14 cellular contexts compared by ENCODE assay signal in genomic region chr6:169158182-169158573, GRCh38.
DNase-seq lines count a peak whose midpoint lies in the region; TF ChIP-seq lines count a peak whose summit lies in the region.
"Had no signal": no experiment of that assay in that cellular context is flagged by ENCODE, and none has a peak within 500 bp of the region (broad histone marks: within the 10 kb centered on the region; RNA-seq: fewer than 3 reads in every experiment).

No MANE protein-coding gene starts in this region.

- no peaks in the 10 kb centered on the region for H3K79me2 ChIP-seq in hepatocyte

- H3K4me3 ChIP-seq in cardiac fibroblast (replicated peaks in 1 of 2; ENCODE audit: low read depth in 2 of 2, low read length in 2 of 2) (no peak overlapping the region), hepatocyte (no peak overlapping the region), colonic mucosa (no peak overlapping the region)

- TF ChIP-seq CTCF in cardiac fibroblast (IDR thresholded peaks at IDR 0.05; ENCODE audit: low read depth, low read length) (no peak), hepatocyte (IDR thresholded peaks at IDR 0.05; ENCODE audit: poor library complexity) (no peak), colonic mucosa (IDR thresholded peaks at IDR 0.05) (no peak)

- no peak overlapping the region for H2AFZ ChIP-seq in hepatocyte

- 58% methylated on average over 10 of the region's 10 CpGs for WGBS in hepatocyte (ENCODE audit: low lambda C conversion rate, missing lambda C conversion rate)

- H3K9me3 ChIP-seq in hepatocyte (ENCODE audit: low read depth) (no peaks in the 10 kb centered on the region), colonic mucosa (no peaks in the 10 kb centered on the region)

- peaks cover 24% of the 10 kb centered on the region for H3K4me1 ChIP-seq in hepatocyte (ENCODE audit: insufficient read depth)
- no peaks in the 10 kb centered on the region for H3K4me1 ChIP-seq in colonic mucosa

- H3K36me3 ChIP-seq in hepatocyte (replicated peaks; ENCODE audit: insufficient read depth, low read depth) (no peaks in the 10 kb centered on the region), colonic mucosa (no peaks in the 10 kb centered on the region)

- H3K9me2 ChIP-seq in hepatocyte (replicated peaks; ENCODE audit: insufficient read depth): no peaks in the 10 kb centered on the region

- H3K27me3 ChIP-seq in hepatocyte (no peaks in the 10 kb centered on the region), colonic mucosa (no peaks in the 10 kb centered on the region)

- H3K9ac ChIP-seq in colonic mucosa (ENCODE audit: low read depth in 2 of 2, low read length in 2 of 2): no peak overlapping the region
- H3K9ac ChIP-seq: KMS-11 had no signal

- intact Hi-C loops in colonic mucosa (cut with DNase I): no loop called here

- peak; percentile 70 for DNase-seq in EH (ENCODE audit: low read depth)
- DNase-seq in cardiac fibroblast (ENCODE audit: low read depth in 2 of 2): peak; percentile 69 to 97
- DNase-seq in hepatocyte (ENCODE audit: low spot score): peak; percentile 82
- peak; percentile 54 for DNase-seq in retina
- DNase-seq in colonic mucosa: no peak
- DNase-seq in effector CD8-positive, alpha-beta T cell (lab: John Stamatoyannopoulos, UW): no peak
- DNase-seq in NK-92 treated with Interleukin-12 subunit alpha and Interleukin-12 subunit beta, amount 100 ng/mL, for 24 hours (lab: John Stamatoyannopoulos, UW): no peak
- DNase-seq in DMS53 (lab: John Stamatoyannopoulos, UW): no peak
- DNase-seq: activated CD4-positive, alpha-beta T cell treated with anti-CD3 and anti-CD28 coated beads for 48 hours; activated naive CD4-positive, alpha-beta T cell treated with Interleukin-2 at 50 U/mL for 16 hours; effector memory CD4-positive, alpha-beta T cell; NCI-H2227 treated with DMSO at 0.1 percent for 48 hours; SHP77 treated with DMSO at 0.1 percent for 48 hours had no signal

- peak overlapping the region; percentile 26 for H3K4me2 ChIP-seq in hepatocyte
- H3K4me2 ChIP-seq: KMS-11 had no signal

- H4K20me1 ChIP-seq in hepatocyte (ENCODE audit: insufficient read depth, poor library complexity, severe bottlenecking): no peaks in the 10 kb centered on the region

- peak overlapping the region; percentile 88 for H3K27ac ChIP-seq in hepatocyte
- H3K27ac ChIP-seq in colonic mucosa: no peak overlapping the region
- H3K27ac ChIP-seq: KMS-11 had no signal

Comparison
In these comparisons a context has a peak if more than half of its experiments do, and no peak if none do; other contexts are left out.
1. DNase-seq: peak in EH (single experiment), cardiac fibroblast (2 of 2), hepatocyte (single experiment) and retina (single experiment); none in colonic mucosa (single experiment), effector CD8-positive, alpha-beta T cell (single experiment), NK-92 treated with Interleukin-12 subunit alpha and Interleukin-12 subunit beta, amount 100 ng/mL, for 24 hours (single experiment) and DMS53 (single experiment).